ENCODE assay signal across 8 cellular contexts in the genomic region with DNA sequence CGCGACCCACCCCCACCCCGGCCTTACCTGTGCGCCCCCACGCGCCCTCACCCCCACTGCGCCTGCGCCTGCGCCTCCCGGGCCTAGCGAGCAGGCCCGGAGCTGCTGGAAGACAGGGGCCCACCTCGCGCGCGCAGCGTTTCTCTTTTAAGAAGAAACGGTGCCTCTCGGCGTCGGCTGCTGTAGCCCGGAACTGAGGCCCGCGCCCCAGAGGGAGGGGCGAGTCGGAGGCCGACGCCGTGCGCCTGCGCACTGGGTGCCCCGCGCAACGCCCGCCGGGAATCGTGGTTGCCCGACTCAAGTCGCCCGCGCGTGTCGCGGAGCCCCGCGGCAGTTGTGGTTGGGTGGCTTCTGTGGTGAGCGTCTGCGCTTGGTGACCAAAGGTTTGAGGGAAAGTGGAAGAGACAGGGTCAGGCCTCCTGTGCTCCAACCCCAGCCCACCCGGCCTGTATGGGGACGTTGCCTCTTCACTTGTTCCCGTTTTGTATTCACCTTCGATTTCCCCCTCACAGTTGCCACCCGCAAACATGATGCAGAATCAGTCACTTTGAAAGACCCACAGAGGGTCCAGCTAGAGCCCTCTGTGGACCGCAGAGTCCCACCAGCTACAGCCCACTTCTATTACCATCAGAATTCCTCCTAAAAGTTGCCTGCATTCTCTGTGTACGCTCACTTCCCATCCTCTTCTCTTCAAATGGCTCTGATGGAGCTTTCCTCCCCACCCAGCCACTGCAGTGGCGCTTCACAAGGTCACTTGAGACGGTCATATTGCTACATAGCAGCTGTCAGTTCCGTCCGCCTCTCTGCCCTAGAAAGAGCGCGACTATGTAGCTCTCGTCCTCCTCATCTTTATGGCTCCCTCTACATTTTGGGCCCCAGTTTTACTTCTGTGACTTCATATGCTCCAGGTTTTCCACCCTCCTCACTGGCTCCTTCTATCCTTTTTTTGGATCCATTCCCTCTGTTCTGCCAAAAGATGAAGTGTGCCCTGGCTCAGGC. TPM values are rescaled to one million over a fixed set of nuclear protein-coding genes. Genes with fewer than 3 reads are reported as not detected.
DNase-seq lines count a peak whose midpoint lies in the region; ATAC-seq and TF ChIP-seq lines count a peak whose summit lies in the region.

Gene ZNF692, minus strand, starts transcription at position 195 of the 999 bp plus-strand sequence. CDS start 776 bp downstream, outside the sequence.

- H3K9me3 ChIP-seq in HUES6 (ENCODE audit: control insufficient read depth, insufficient read depth, low read depth, low read length) (no peaks in the 10 kb centered on the region), NT2/D1 (ENCODE audit: insufficient read depth, low read length) (no peaks in the 10 kb centered on the region), endocrine pancreas (ENCODE audit: control insufficient read depth, low read length) (no peaks in the 10 kb centered on the region), mesodermal cell (ENCODE audit: control insufficient read depth, low read length) (no peaks in the 10 kb centered on the region)

- H3K27me3 Mint-ChIP-seq in Calu3 (ENCODE audit: unreplicated experiment), result peaks cover 16% of the 10 kb centered on the region

- BruUV-seq in Calu3 (replicated peaks; lab: Mats Ljungman, UMichigan), result no TSS peak

- H3K9me3 Mint-ChIP-seq in Calu3 (ENCODE audit: low read depth, unreplicated experiment), result no peaks in the 10 kb centered on the region

- peaks cover 32% of the 10 kb centered on the region for H3K27me3 ChIP-seq in HUES6 (ENCODE audit: control insufficient read depth, insufficient read depth, low read length)
- H3K27me3 ChIP-seq in NT2/D1 (ENCODE audit: insufficient read depth, insufficient read length), result peaks cover 34% of the 10 kb centered on the region
- no peaks in the 10 kb centered on the region for H3K27me3 ChIP-seq in endocrine pancreas (ENCODE audit: control insufficient read depth, insufficient read depth, low read length)

- peaks cover 25% of the 10 kb centered on the region for H3K4me1 Mint-ChIP-seq in Calu3 (ENCODE audit: low read depth, unreplicated experiment)

- peak; percentile 78 for ATAC-seq in GM21447 (IDR thresholded peaks at IDR 0.05; ENCODE audit: unreplicated experiment)

- H3K4me1 ChIP-seq in HUES6 (ENCODE audit: control insufficient read depth, insufficient read depth, low read length) (peaks cover 29% of the 10 kb centered on the region), NT2/D1 (ENCODE audit: insufficient read depth, insufficient read length) (peaks cover 15% of the 10 kb centered on the region), endocrine pancreas (ENCODE audit: control insufficient read depth, insufficient read depth, low read length) (no peaks in the 10 kb centered on the region), mesodermal cell (ENCODE audit: control insufficient read depth, insufficient read depth, low read length, poor library complexity, severe bottlenecking) (peaks cover 15% of the 10 kb centered on the region)

- peak; percentile 97 for DNase-seq in Calu3
- peak; percentile 97 for DNase-seq in NT2/D1 (ENCODE audit: low read depth, low spot score)
- DNase-seq in activated CD8-positive, alpha-beta memory T cell treated with anti-CD3 and anti-CD28 coated beads, Interleukin-2, amount 50 U/mL, for 1 hour (ENCODE audit: extremely low read depth), result peak; percentile 91
- DNase-seq in stimulated activated CD8-positive, alpha-beta memory T cell treated with anti-CD3 and anti-CD28 coated beads, Interleukin-15, amount 100 ng/mL, for 4 hours (ENCODE audit: low read depth in 2 of 2), result peak; percentile 96

- CTCF ChIA-PET in Calu3 (lab: Charles Lee), result interaction anchor here (0.8 to 2.6 kb wide), 5 partner anchors 14 to 48 kb away, joined by 3 to 21 read pairs (median 3); partner anchors contain the start of genes SH3BP5L and ZNF672

- peaks cover 55% of the 10 kb centered on the region for H3K36me3 Mint-ChIP-seq in Calu3 (ENCODE audit: insufficient read depth, unreplicated experiment)

- H3K4me3 Mint-ChIP-seq in Calu3 (ENCODE audit: low read depth, unreplicated experiment), result peak within 1 kb of the TSS; percentile 90

- H3K4me3 ChIP-seq in HUES6 (ENCODE audit: low read depth, low read length) (peak within 1 kb of the TSS; percentile 98), NT2/D1 (ENCODE audit: insufficient read length, low read depth) (peak within 1 kb of the TSS; percentile 81), endocrine pancreas (ENCODE audit: control insufficient read depth, insufficient read depth, low read length) (peak within 1 kb of the TSS; percentile 49), mesodermal cell (ENCODE audit: extremely low read depth, insufficient read depth, low read length, poor library complexity, severe bottlenecking) (peak within 1 kb of the TSS; percentile 64)

- peak within 1 kb of the TSS; percentile 88 for H3K27ac Mint-ChIP-seq in Calu3 (ENCODE audit: unreplicated experiment)

- H3K9ac ChIP-seq in HUES6 (ENCODE audit: low read length) (peak within 1 kb of the TSS; percentile 85), NT2/D1 (ENCODE audit: insufficient read length, low read depth) (peak within 1 kb of the TSS; percentile 95), endocrine pancreas (ENCODE audit: control insufficient read depth, insufficient read depth, low read length) (peak within 1 kb of the TSS; percentile 83)

- TF ChIP-seq CTCF in Calu3 (IDR thresholded peaks at IDR 0.05; ENCODE audit: unreplicated experiment), result no peak

- H3K36me3 ChIP-seq in HUES6 (ENCODE audit: control insufficient read depth, insufficient read depth, low read length) (peaks cover 17% of the 10 kb centered on the region), NT2/D1 (ENCODE audit: insufficient read depth, insufficient read length, low read length) (peaks cover 32% of the 10 kb centered on the region), endocrine pancreas (ENCODE audit: control insufficient read depth, insufficient read depth, low read length) (no peaks in the 10 kb centered on the region), mesodermal cell (ENCODE audit: control insufficient read depth, insufficient read depth, low read length) (peaks cover 22% of the 10 kb centered on the region)

- WGBS in mesodermal cell (ENCODE audit: insufficient coverage in 2 of 2), 2 experiments, result 12 to 14% methylated on average over 41 to 47 of the region's 62 CpGs

- intact Hi-C loops in Calu3 (cut with micrococcal nuclease; ENCODE audit: unreplicated experiment), result loop anchor here (1.0 to 2.0 kb wide), 2 partner anchors 14 to 47 kb away; partner anchors contain the start of gene PGBD2

- peak within 1 kb of the TSS; percentile 69 for H3K27ac ChIP-seq in HUES6 (ENCODE audit: low read depth, low read length)
- H3K27ac ChIP-seq in mesodermal cell (ENCODE audit: low read depth, low read length, severe bottlenecking), result peak within 1 kb of the TSS; percentile 75

RNA-seq across cellular contexts. Expression of gene ZNF692, which starts in this region (rescaled TPM):
- total RNA-seq in Calu3 (2022), result 61.4 and 61.5 TPM in 2 replicates
- 45.1 TPM for polyA plus RNA-seq in mesodermal cell (2013, experiment 1 of 2)
- polyA plus RNA-seq in mesodermal cell (2013, experiment 2 of 2), result 39.3 TPM

Comparison
In these comparisons a context has a peak if more than half of its experiments do, and no peak if none do; other contexts are left out.
1. Peak in every context shown above with its lines: DNase-seq, ATAC-seq, H3K4me3 ChIP-seq and H3K27ac ChIP-seq.